19 cellular contexts compared by ENCODE assay signal in genomic region chr11:13308704-13309103, GRCh38.
"Had no signal": no experiment of that assay in that cellular context is flagged by ENCODE, and none has a peak within 500 bp of the region (broad histone marks: within the 10 kb centered on the region; RNA-seq: fewer than 3 reads in every experiment).

No MANE protein-coding gene starts in this region.

- H3K27me3 Mint-ChIP-seq: activated B cell treated with CpG ODN at 0.5 μM for 24 hours; activated CD4-positive, alpha-beta T cell treated with anti-CD3 and anti-CD28 coated beads, Interleukin-2, amount 10 ng/mL, durations not matched to agents 7 days and 5 days; activated naive CD8-positive, alpha-beta T cell treated with anti-CD3 and anti-CD28 coated beads, Interleukin-2, amount 10 ng/mL, durations not matched to agents 7 days and 5 days; effector memory CD8-positive, alpha-beta T cell; stimulated activated naive CD8-positive, alpha-beta T cell treated with anti-CD3 and anti-CD28 coated beads, Interleukin-15, Interleukin-2, amounts not matched to agents 100 ng/mL and 50 ng/mL, for 24 hours; type B pancreatic cell had no signal

- H3K4me3 Mint-ChIP-seq: activated B cell treated with CpG ODN at 0.5 μM for 24 hours; activated CD4-positive, alpha-beta T cell treated with anti-CD3 and anti-CD28 coated beads, Interleukin-2, amount 10 ng/mL, durations not matched to agents 7 days and 5 days; activated naive CD8-positive, alpha-beta T cell treated with anti-CD3 and anti-CD28 coated beads, Interleukin-2, amount 10 ng/mL, durations not matched to agents 7 days and 5 days; effector memory CD8-positive, alpha-beta T cell; nephron; stimulated activated naive CD8-positive, alpha-beta T cell treated with anti-CD3 and anti-CD28 coated beads, Interleukin-15, Interleukin-2, amounts not matched to agents 100 ng/mL and 50 ng/mL, for 24 hours; type B pancreatic cell had no signal

- ATAC-seq: effector memory CD8-positive, alpha-beta T cell; gastrocnemius medialis; right cardiac atrium had no signal

- H3K36me3 Mint-ChIP-seq: type B pancreatic cell had no signal

- H3K9me3 Mint-ChIP-seq: activated naive CD8-positive, alpha-beta T cell treated with anti-CD3 and anti-CD28 coated beads, Interleukin-2, amount 10 ng/mL, durations not matched to agents 7 days and 5 days; effector memory CD8-positive, alpha-beta T cell; nephron had no signal

- H3K27ac Mint-ChIP-seq: activated B cell treated with CpG ODN at 0.5 μM for 24 hours; activated CD4-positive, alpha-beta T cell treated with anti-CD3 and anti-CD28 coated beads, Interleukin-2, amount 10 ng/mL, durations not matched to agents 7 days and 5 days; activated naive CD8-positive, alpha-beta T cell treated with anti-CD3 and anti-CD28 coated beads, Interleukin-2, amount 10 ng/mL, durations not matched to agents 7 days and 5 days; effector memory CD8-positive, alpha-beta T cell; nephron; stimulated activated naive CD8-positive, alpha-beta T cell treated with anti-CD3 and anti-CD28 coated beads, Interleukin-15, Interleukin-2, amounts not matched to agents 100 ng/mL and 50 ng/mL, for 24 hours; type B pancreatic cell had no signal

- DNase-seq: activated B cell treated with CpG ODN at 0.5 μM for 24 hours; activated CD4-positive, alpha-beta T cell treated with anti-CD3 and anti-CD28 coated beads, Interleukin-2, amount 10 ng/mL, durations not matched to agents 7 days and 5 days; activated naive CD4-positive, alpha-beta T cell; activated naive CD8-positive, alpha-beta T cell treated with anti-CD3 and anti-CD28 coated beads, Interleukin-2, amount 10 ng/mL, durations not matched to agents 7 days and 5 days; activated T-cell treated with anti-CD3 and anti-CD28 coated beads for 4 hours; amniotic stem cell; brain microvascular endothelial cell; cortex of kidney; effector memory CD8-positive, alpha-beta T cell; erythroblast; gastrocnemius medialis; glutamatergic neuron; posterior cingulate gyrus; right cardiac atrium; substantia nigra; uterus had no signal
